In the genomic region with DNA sequence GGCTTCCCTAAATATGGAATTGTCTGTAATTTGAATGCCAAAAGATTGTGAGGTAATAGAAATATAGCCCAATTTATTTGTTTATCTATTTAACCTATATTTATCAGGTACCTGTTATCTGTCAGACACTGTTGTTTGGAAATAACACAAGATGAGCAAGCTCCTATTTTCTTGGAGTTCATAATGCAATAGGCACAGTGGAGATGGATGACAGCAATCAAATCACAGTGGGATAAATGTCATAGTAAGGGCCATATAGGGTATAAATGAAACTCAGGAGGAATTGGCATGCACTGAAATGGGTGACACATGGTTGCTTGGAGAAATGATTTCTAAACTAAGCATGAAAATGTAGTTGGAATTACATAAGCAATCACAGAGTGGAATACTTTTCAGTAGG, we compare ENCODE assay signal across 2 cellular contexts.
TF ChIP-seq lines count a peak whose summit lies in the region.

No MANE protein-coding gene starts in this region.

TF ChIP-seq in H1, 55 proteins besides CTCF, POLR2A, EP300 and RAD21:
- TF ChIP-seq POLR2AphosphoS5 (IDR thresholded peaks at IDR 0.05; ENCODE audit: low read depth, low read length) = no peak
- no peak for TF ChIP-seq KDM1A (IDR thresholded peaks at IDR 0.05; ENCODE audit: borderline replicate concordance, low read length)
- TF ChIP-seq CBX5 (IDR thresholded peaks at IDR 0.05; ENCODE audit: low read depth, low read length) = no peak
- no peak for TF ChIP-seq EGR1 (IDR thresholded peaks at IDR 0.05; ENCODE audit: borderline replicate concordance, low read depth, low read length)
- TF ChIP-seq SAP30 (IDR thresholded peaks at IDR 0.05; ENCODE audit: insufficient read depth, insufficient replicate concordance, low read length) = no peak
- no peak for TF ChIP-seq PHF8 (conservative IDR thresholded peaks at IDR 0.05; ENCODE audit: low read depth, low read length)
- TF ChIP-seq HDAC2 (IDR thresholded peaks at IDR 0.05; ENCODE audit: borderline replicate concordance in 1 of 2, low read depth in 2 of 2, low read length in 2 of 2) = no peak
- TF ChIP-seq, protein P1, sequence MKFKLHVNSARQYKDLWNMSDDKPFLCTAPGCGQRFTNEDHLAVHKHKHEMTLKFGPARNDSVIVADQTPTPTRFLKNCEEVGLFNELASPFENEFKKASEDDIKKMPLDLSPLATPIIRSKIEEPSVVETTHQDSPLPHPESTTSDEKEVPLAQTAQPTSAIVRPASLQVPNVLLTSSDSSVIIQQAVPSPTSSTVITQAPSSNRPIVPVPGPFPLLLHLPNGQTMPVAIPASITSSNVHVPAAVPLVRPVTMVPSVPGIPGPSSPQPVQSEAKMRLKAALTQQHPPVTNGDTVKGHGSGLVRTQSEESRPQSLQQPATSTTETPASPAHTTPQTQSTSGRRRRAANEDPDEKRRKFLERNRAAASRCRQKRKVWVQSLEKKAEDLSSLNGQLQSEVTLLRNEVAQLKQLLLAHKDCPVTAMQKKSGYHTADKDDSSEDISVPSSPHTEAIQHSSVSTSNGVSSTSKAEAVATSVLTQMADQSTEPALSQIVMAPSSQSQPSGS (IDR thresholded peaks at IDR 0.05; ENCODE audit: low read length) = no peak
- no peak for TF ChIP-seq BCL11A (IDR thresholded peaks at IDR 0.05; ENCODE audit: low read depth in 2 of 2, low read length in 2 of 2)
- TF ChIP-seq GTF2F1 (IDR thresholded peaks at IDR 0.05; ENCODE audit: borderline replicate concordance, low read depth, low read length) = no peak
- TF ChIP-seq TBP (IDR thresholded peaks at IDR 0.05; ENCODE audit: low read depth, low read length) = no peak
- no peak for TF ChIP-seq JUND (IDR thresholded peaks at IDR 0.05; ENCODE audit: low read length)
- no peak for TF ChIP-seq CBX8 (IDR thresholded peaks at IDR 0.05; ENCODE audit: borderline replicate concordance, low read depth, low read length)
- no peak for TF ChIP-seq FOSL1 (IDR thresholded peaks at IDR 0.05; ENCODE audit: insufficient read depth, low read depth, low read length)

TF ChIP-seq in neural cell, 6 proteins besides CTCF, POLR2A, EP300 and RAD21:
- TF ChIP-seq POLR2AphosphoS5 (IDR thresholded peaks at IDR 0.05) = peak; percentile 73
- no peak for TF ChIP-seq EZH2 (IDR thresholded peaks at IDR 0.05; ENCODE audit: borderline replicate concordance, insufficient read depth, low read length, poor library complexity, severe bottlenecking)
